20 cellular contexts compared by ENCODE assay signal in the genomic region with DNA sequence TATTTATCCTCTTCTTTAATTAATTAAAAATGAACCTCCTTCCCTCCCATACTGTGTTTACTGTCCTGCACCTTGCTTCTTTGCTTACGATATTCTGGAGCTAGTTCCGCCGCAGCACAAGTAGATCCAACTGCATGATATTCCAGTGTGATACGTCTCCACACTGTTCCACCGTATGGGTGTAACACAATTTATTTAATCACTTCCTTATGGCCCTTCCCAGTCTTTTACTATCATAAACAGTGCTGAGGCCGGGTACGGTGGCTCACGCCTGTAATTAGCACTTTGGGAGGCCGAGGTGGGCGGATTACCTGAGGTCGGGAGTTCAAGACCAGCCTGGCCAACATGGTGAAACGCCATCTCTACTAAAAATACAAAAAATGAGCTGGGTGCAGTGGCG. TPM values are rescaled to one million over a fixed set of nuclear protein-coding genes. Genes with fewer than 3 reads are reported as not detected.
A peak's percentile ranks its signal among the peaks of the same experiment; 100 is the strongest.
DNase-seq lines count a peak whose midpoint lies in the region; ATAC-seq and TF ChIP-seq lines count a peak whose summit lies in the region.
"Had no signal": no experiment of that assay in that cellular context is flagged by ENCODE, and none has a peak within 500 bp of the region (broad histone marks: within the 10 kb centered on the region; RNA-seq: fewer than 3 reads in every experiment).

No MANE protein-coding gene starts in this region.

- peaks cover 6% of the 10 kb centered on the region for H3K9me3 Mint-ChIP-seq in chondrocyte (ENCODE audit: low read depth)
- peaks cover 0 to 6% of the 10 kb centered on the region in 2 donors for H3K9me3 Mint-ChIP-seq in natural killer cell
- H3K9me3 Mint-ChIP-seq: T-cell had no signal

- no peak overlapping the region for H3K4me3 Mint-ChIP-seq in chondrocyte (ENCODE audit: unreplicated experiment)
- no peak overlapping the region for H3K4me3 Mint-ChIP-seq in natural killer cell
- H3K4me3 Mint-ChIP-seq: activated CD8-positive, alpha-beta T cell treated with anti-CD3 and anti-CD28 coated beads for 36 hours; activated T-cell treated with anti-CD3 and anti-CD28 coated beads, Interleukin-2, amount 50 U/mL, for 4 hours; CD8-positive, alpha-beta T cell; endodermal cell; T-cell had no signal

- H3K27ac ChIP-seq in subcutaneous abdominal adipose tissue (ENCODE audit: low read depth, low read length): peak overlapping the region; percentile 55
- H3K27ac ChIP-seq: left lung, neutrophil, thyroid gland had no signal

- H3K4me1 ChIP-seq in subcutaneous abdominal adipose tissue (ENCODE audit: control insufficient read depth in 5 of 5, insufficient read depth in 5 of 5, low read length in 5 of 5): peaks cover 0 to 32% (median 19%) of the 10 kb centered on the region in 5 donors

- H3K27me3 ChIP-seq in subcutaneous abdominal adipose tissue (ENCODE audit: control insufficient read depth in 5 of 5, insufficient read depth in 4 of 5, low read length in 5 of 5): no peaks in the 10 kb centered on the region
- H3K27me3 ChIP-seq: left lung, neutrophil, thyroid gland had no signal

- ATAC-seq in GM19372 (IDR thresholded peaks at IDR 0.05; ENCODE audit: low read depth, unreplicated experiment) (peak; percentile 12), HG03439 (IDR thresholded peaks at IDR 0.05; ENCODE audit: unreplicated experiment) (peak; percentile 10), natural killer cell (no peak), HG03045 (IDR thresholded peaks at IDR 0.05; ENCODE audit: unreplicated experiment) (no peak)
- ATAC-seq: CD8-positive, alpha-beta T cell; K562; left lung; T-cell had no signal

- H3K27me3 Mint-ChIP-seq in chondrocyte (ENCODE audit: low read depth) (no peaks in the 10 kb centered on the region), natural killer cell (ENCODE audit: low read depth in 2 of 2) (no peaks in the 10 kb centered on the region)
- H3K27me3 Mint-ChIP-seq: activated CD8-positive, alpha-beta T cell treated with anti-CD3 and anti-CD28 coated beads for 36 hours; T-cell had no signal

- H3K9me3 ChIP-seq in subcutaneous abdominal adipose tissue (ENCODE audit: control insufficient read depth in 5 of 5, low read length in 5 of 5): peaks cover 0 to 6% (median 6%) of the 10 kb centered on the region in 5 donors
- H3K9me3 ChIP-seq: neutrophil, thyroid gland had no signal

- peaks cover 71% of the 10 kb centered on the region for H3K4me1 Mint-ChIP-seq in chondrocyte (ENCODE audit: low read depth)
- H3K4me1 Mint-ChIP-seq in natural killer cell: peaks cover 20 to 30% of the 10 kb centered on the region in 2 donors
- H3K4me1 Mint-ChIP-seq: endodermal cell had no signal

- H3K4me3 ChIP-seq in subcutaneous abdominal adipose tissue (ENCODE audit: low read depth in 1 of 5, low read length in 5 of 5): no peak overlapping the region
- H3K4me3 ChIP-seq: K562, left lung, thyroid gland had no signal

- TF ChIP-seq CTCF in chondrocyte (IDR thresholded peaks at IDR 0.05) (no peak), natural killer cell (IDR thresholded peaks at IDR 0.05) (no peak)

- intact Hi-C loops in natural killer cell (cut with micrococcal nuclease): no loop called here

- H3K27ac Mint-ChIP-seq in chondrocyte (ENCODE audit: unreplicated experiment) (peak overlapping the region; percentile 83), natural killer cell (no peak overlapping the region)
- H3K27ac Mint-ChIP-seq: endodermal cell, T-cell had no signal

- no peak overlapping the region for H3K9ac ChIP-seq in subcutaneous abdominal adipose tissue (ENCODE audit: low read length in 5 of 5)

- peaks cover 8% of the 10 kb centered on the region for H3K36me3 Mint-ChIP-seq in chondrocyte (ENCODE audit: low read depth)
- H3K36me3 Mint-ChIP-seq in natural killer cell: peaks cover 7% of the 10 kb centered on the region

- H3K36me3 ChIP-seq in subcutaneous abdominal adipose tissue (ENCODE audit: control insufficient read depth in 5 of 5, insufficient read depth in 5 of 5, low read length in 5 of 5): peaks cover 0 to 7% (median 2%) of the 10 kb centered on the region in 5 donors
- H3K36me3 ChIP-seq: thyroid gland had no signal

- DNase-seq in chondrocyte (ENCODE audit: low spot score): no peak
- DNase-seq in natural killer cell: no peak
- no peak for DNase-seq in cerebellum (ENCODE audit: low spot score)
- no peak for DNase-seq in NCI-H1694 (lab: John Stamatoyannopoulos, UW)
- DNase-seq: activated naive CD4-positive, alpha-beta T cell treated with anti-CD3 and anti-CD28 coated beads, Interleukin-2, amount 50 U/mL, for 16 hours; activated T-cell treated with anti-CD3 and anti-CD28 coated beads, Interleukin-2, amount 50 U/mL, for 4 hours; CD8-positive, alpha-beta T cell; endodermal cell; left lung; NCI-H2081; NCI-H510A; T-cell; thyroid gland had no signal

RNA-seq across cellular contexts. Expression of gene CNST, which starts 25.7 kb away (rescaled TPM):
- 22.3 to 25.6 TPM (median 25.2 TPM) in 3 replicates for total RNA-seq in chondrocyte
- total RNA-seq in natural killer cell: 10 to 100 TPM; 48.2 to 56.1 (median 49.7) TPM
- total RNA-seq in cerebellum: 31.3 TPM

RNA-seq across cellular contexts. Expression of gene TFB2M, which starts 25.9 kb away (rescaled TPM):
- total RNA-seq in chondrocyte (9.6 to 12.3 TPM (median 10.6 TPM) in 3 replicates), natural killer cell (10 to 100 TPM; 13.4 to 15.1 (median 15.1) TPM), cerebellum (9.8 TPM)

Comparison
In these comparisons a context has a peak if more than half of its experiments do, and no peak if none do; other contexts are left out.
1. ATAC-seq: peak in GM19372 (single experiment) and HG03439 (single experiment); none in natural killer cell (0 of 3) and HG03045 (single experiment).